Comparison of ENCODE assay signal across 15 cellular contexts in genomic region chr11:125304876-125305275, GRCh38.
A peak's percentile ranks its signal among the peaks of the same experiment; 100 is the strongest.
DNase-seq lines count a peak whose midpoint lies in the region; ATAC-seq and TF ChIP-seq lines count a peak whose summit lies in the region.
"Had no signal": no experiment of that assay in that cellular context is flagged by ENCODE, and none has a peak within 500 bp of the region (broad histone marks: within the 10 kb centered on the region; RNA-seq: fewer than 3 reads in every experiment).

No MANE protein-coding gene starts in this region.

- no peak overlapping the region for H3K4me2 ChIP-seq in GM23338
- H3K4me2 ChIP-seq: BLaER1 had no signal

- H3K27ac Mint-ChIP-seq in GM23338 (no peak overlapping the region), nephron (peak overlapping the region in 2 of 3 experiments; percentile 59 to 63)
- H3K27ac Mint-ChIP-seq: B cell; CD4-positive, CD25-positive, alpha-beta regulatory T cell; CD8-positive, alpha-beta T cell had no signal

- no peaks in the 10 kb centered on the region for H3K36me3 ChIP-seq in GM23338 (ENCODE audit: insufficient read depth)
- no peaks in the 10 kb centered on the region for H3K36me3 ChIP-seq in thyroid gland
- H3K36me3 ChIP-seq: BLaER1 had no signal

- H3K9me3 Mint-ChIP-seq in GM23338 (no peaks in the 10 kb centered on the region), nephron (no peaks in the 10 kb centered on the region)
- H3K9me3 Mint-ChIP-seq: CD8-positive, alpha-beta T cell had no signal

- intact Hi-C loops in thyroid gland (cut with DNase I) = no loop called here

- H3K36me3 Mint-ChIP-seq in GM23338 (ENCODE audit: low read depth) = no peaks in the 10 kb centered on the region; the same call in 2 of the 3 replicates
- H3K36me3 Mint-ChIP-seq in nephron (ENCODE audit: low read depth) = peaks cover 9% of the 10 kb centered on the region
- H3K36me3 Mint-ChIP-seq: CD4-positive, CD25-positive, alpha-beta regulatory T cell; CD8-positive, alpha-beta T cell had no signal

- H3K27me3 ChIP-seq in GM23338 (ENCODE audit: insufficient read depth) (no peaks in the 10 kb centered on the region), thyroid gland (no peaks in the 10 kb centered on the region)
- H3K27me3 ChIP-seq: BLaER1 had no signal

- DNase-seq in DMS79 treated with DMSO at 0.1 percent for 48 hours (lab: John Stamatoyannopoulos, UW) = peak; percentile 91
- DNase-seq in DMS79 (lab: John Stamatoyannopoulos, UW) = no peak
- no peak for DNase-seq in GM23338 (ENCODE audit: low spot score)
- DNase-seq in thyroid gland = peak in 1 of 2 donors; percentile 64
- no peak for DNase-seq in HK-2 (ENCODE audit: unreplicated experiment)
- DNase-seq in NCI-H1105 treated with DMSO at 0.1 percent for 48 hours (lab: John Stamatoyannopoulos, UW) = no peak
- DNase-seq: CD4-positive, CD25-positive, alpha-beta regulatory T cell; CD8-positive, alpha-beta T cell; DND-41; HCEC 1CT had no signal

- H3F3A ChIP-seq in GM23338 (replicated peaks; ENCODE audit: low read depth) = no peaks in the 10 kb centered on the region

- ATAC-seq in GM23338 = no peak
- ATAC-seq: CD8-positive, alpha-beta T cell had no signal

- H3K27me3 Mint-ChIP-seq in GM23338 (ENCODE audit: insufficient read depth, low read depth, poor library complexity) (peaks cover 5% of the 10 kb centered on the region), nephron (ENCODE audit: low read depth) (no peaks in the 10 kb centered on the region)
- H3K27me3 Mint-ChIP-seq: CD4-positive, CD25-positive, alpha-beta regulatory T cell had no signal

- H2AFZ ChIP-seq in GM23338 = 0 out of 2 replicates have a peak overlapping the region, but pooled peaks have one; percentile 28

- H3K27ac ChIP-seq in GM23338 (ENCODE audit: low read depth) (no peak overlapping the region), thyroid gland (peak overlapping the region; percentile 69 to 86 (median 77))
- H3K27ac ChIP-seq: 22Rv1, BLaER1, C4-2B had no signal

- H3K4me1 Mint-ChIP-seq in GM23338 = peaks cover 9% of the 10 kb centered on the region
- peaks cover 66% of the 10 kb centered on the region for H3K4me1 Mint-ChIP-seq in nephron
- H3K4me1 Mint-ChIP-seq: B cell; CD4-positive, CD25-positive, alpha-beta regulatory T cell had no signal

- H3K4me1 ChIP-seq in GM23338 (ENCODE audit: insufficient read depth) = no peaks in the 10 kb centered on the region
- H3K4me1 ChIP-seq in thyroid gland = peaks cover 24 to 37% of the 10 kb centered on the region in 2 donors

- no peaks in the 10 kb centered on the region for H3K9me2 ChIP-seq in GM23338 (ENCODE audit: insufficient read depth)

- no peak for TF ChIP-seq POLR2A in thyroid gland (IDR thresholded peaks at IDR 0.05)

- TF ChIP-seq CTCF in GM23338 (conservative IDR thresholded peaks at IDR 0.05; ENCODE audit: low read depth in 2 of 2) (no peak), nephron (IDR thresholded peaks at IDR 0.05; ENCODE audit: unreplicated experiment in 3 of 3) (no peak), thyroid gland (IDR thresholded peaks at IDR 0.05) (no peak)

- H3K4me3 ChIP-seq in GM23338 = no peak overlapping the region
- no peak overlapping the region for H3K4me3 ChIP-seq in thyroid gland (replicated peaks in 1 of 3)
- H3K4me3 ChIP-seq: BLaER1 had no signal

- no peaks in the 10 kb centered on the region for H3K9me3 ChIP-seq in thyroid gland
- H3K9me3 ChIP-seq: BLaER1 had no signal

- 44 to 45% methylated on average over 9 of the region's 9 CpGs for WGBS in thyroid gland, 2 donors

- H4K20me1 ChIP-seq in GM23338 (replicated peaks; ENCODE audit: insufficient read depth) = no peaks in the 10 kb centered on the region
- H4K20me1 ChIP-seq: BLaER1 had no signal

- no peaks in the 10 kb centered on the region for H3K79me2 ChIP-seq in GM23338 (replicated peaks; ENCODE audit: insufficient read depth)

- H3K4me3 Mint-ChIP-seq in GM23338 (no peak overlapping the region), nephron (no peak overlapping the region)
- H3K4me3 Mint-ChIP-seq: B cell; CD4-positive, CD25-positive, alpha-beta regulatory T cell; CD8-positive, alpha-beta T cell had no signal

TF ChIP-seq in GM23338, 12 proteins besides CTCF, POLR2A, EP300 and RAD21 (continues in another document):
- TF ChIP-seq JUNB (IDR thresholded peaks at IDR 0.05; ENCODE audit: unreplicated experiment) = no peak
- no peak for TF ChIP-seq EZH2 (IDR thresholded peaks at IDR 0.05; ENCODE audit: low read depth, unreplicated experiment)
- TF ChIP-seq, protein P1, sequence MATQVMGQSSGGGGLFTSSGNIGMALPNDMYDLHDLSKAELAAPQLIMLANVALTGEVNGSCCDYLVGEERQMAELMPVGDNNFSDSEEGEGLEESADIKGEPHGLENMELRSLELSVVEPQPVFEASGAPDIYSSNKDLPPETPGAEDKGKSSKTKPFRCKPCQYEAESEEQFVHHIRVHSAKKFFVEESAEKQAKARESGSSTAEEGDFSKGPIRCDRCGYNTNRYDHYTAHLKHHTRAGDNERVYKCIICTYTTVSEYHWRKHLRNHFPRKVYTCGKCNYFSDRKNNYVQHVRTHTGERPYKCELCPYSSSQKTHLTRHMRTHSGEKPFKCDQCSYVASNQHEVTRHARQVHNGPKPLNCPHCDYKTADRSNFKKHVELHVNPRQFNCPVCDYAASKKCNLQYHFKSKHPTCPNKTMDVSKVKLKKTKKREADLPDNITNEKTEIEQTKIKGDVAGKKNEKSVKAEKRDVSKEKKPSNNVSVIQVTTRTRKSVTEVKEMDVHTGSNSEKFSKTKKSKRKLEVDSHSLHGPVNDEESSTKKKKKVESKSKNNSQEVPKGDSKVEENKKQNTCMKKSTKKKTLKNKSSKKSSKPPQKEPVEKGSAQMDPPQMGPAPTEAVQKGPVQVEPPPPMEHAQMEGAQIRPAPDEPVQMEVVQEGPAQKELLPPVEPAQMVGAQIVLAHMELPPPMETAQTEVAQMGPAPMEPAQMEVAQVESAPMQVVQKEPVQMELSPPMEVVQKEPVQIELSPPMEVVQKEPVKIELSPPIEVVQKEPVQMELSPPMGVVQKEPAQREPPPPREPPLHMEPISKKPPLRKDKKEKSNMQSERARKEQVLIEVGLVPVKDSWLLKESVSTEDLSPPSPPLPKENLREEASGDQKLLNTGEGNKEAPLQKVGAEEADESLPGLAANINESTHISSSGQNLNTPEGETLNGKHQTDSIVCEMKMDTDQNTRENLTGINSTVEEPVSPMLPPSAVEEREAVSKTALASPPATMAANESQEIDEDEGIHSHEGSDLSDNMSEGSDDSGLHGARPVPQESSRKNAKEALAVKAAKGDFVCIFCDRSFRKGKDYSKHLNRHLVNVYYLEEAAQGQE (IDR thresholded peaks at IDR 0.05; ENCODE audit: unreplicated experiment) = no peak
- TF ChIP-seq ZNF462 (CRISPR knock-in tag; IDR thresholded peaks at IDR 0.05) = no peak
